Comparison of ENCODE assay signal across 8 cellular contexts in genomic region chr22:37283393-37283937, GRCh38. TPM values are rescaled to one million over a fixed set of nuclear protein-coding genes. Genes with fewer than 3 reads are reported as not detected.
DNase-seq lines count a peak whose midpoint lies in the region; ATAC-seq and TF ChIP-seq lines count a peak whose summit lies in the region.

No MANE protein-coding gene starts in this region.

- no peaks in the 10 kb centered on the region; the same call in 1 of the 2 replicates for H3K9me3 ChIP-seq in BE2C
- no peaks in the 10 kb centered on the region for H3K9me3 ChIP-seq in uterus

- H3K27me3 ChIP-seq in BE2C (peaks cover 6% of the 10 kb centered on the region; the same call in 1 of the 2 replicates), uterus (no peaks in the 10 kb centered on the region)

- ATAC-seq in GM19395 (IDR thresholded peaks at IDR 0.05; ENCODE audit: unreplicated experiment): no peak

- H3K36me3 ChIP-seq in BE2C (no peaks in the 10 kb centered on the region), uterus (no peaks in the 10 kb centered on the region)

- TF ChIP-seq CTCF in HFF-Myc (IDR thresholded peaks at IDR 0.05; ENCODE audit: low read depth, low read length, missing control alignments): peak; percentile 32
- peak; percentile 43 for TF ChIP-seq CTCF in fibroblast of pulmonary artery (IDR thresholded peaks at IDR 0.05; ENCODE audit: low read length, missing control alignments)
- TF ChIP-seq CTCF in BE2C (IDR thresholded peaks at IDR 0.05; ENCODE audit: low read depth, low read length): no peak
- TF ChIP-seq CTCF in uterus (IDR thresholded peaks at IDR 0.05): no peak

- H3K4me3 ChIP-seq in HFF-Myc (replicated peaks; ENCODE audit: low read depth, low read length) (no peak overlapping the region), fibroblast of pulmonary artery (replicated peaks; ENCODE audit: low read depth, low read length) (no peak overlapping the region), BE2C (ENCODE audit: low read depth, low read length) (no peak overlapping the region), uterus (no peak overlapping the region)

- DNase-seq in HFF-Myc (ENCODE audit: extremely low read depth, low read depth) (no peak), fibroblast of pulmonary artery (ENCODE audit: low read depth) (no peak), BE2C (no peak), D341Med (ENCODE audit: low spot score) (no peak), uterus (no peak)
- DNase-seq in activated CD4-positive, alpha-beta T cell treated with anti-CD3 and anti-CD28 coated beads, Interleukin-2, amount 50 U/mL, for 1 hour: peak; percentile 49
- peak; percentile 22 for DNase-seq in stimulated activated naive CD4-positive, alpha-beta T cell treated with Interleukin-2 at 50 U/mL for 16 hours (lab: John Stamatoyannopoulos, UW)

- no peaks in the 10 kb centered on the region for H3K4me1 ChIP-seq in BE2C
- peaks cover 0 to 7% of the 10 kb centered on the region in 2 donors for H3K4me1 ChIP-seq in uterus

- TF ChIP-seq POLR2A in uterus (IDR thresholded peaks at IDR 0.05): no peak

- intact Hi-C loops in uterus (cut with DNase I; ENCODE audit: low total_unique reads): no loop called here

- H3K27ac ChIP-seq in uterus: no peak overlapping the region

RNA-seq across cellular contexts. Expression of gene CYTH4, which starts 1.2 kb away (rescaled TPM):
- 0.99 TPM for polyA plus RNA-seq in BE2C (2012; ENCODE audit: insufficient read depth, insufficient read length, low read depth)
- total RNA-seq in uterus: 10 to 100 TPM in 1 of 4 donors, 1 to 10 TPM in 3; 3.8 to 12.2 (median 5.9) TPM

RNA-seq across cellular contexts. Expression of gene RAC2, which starts 39.4 kb away (rescaled TPM):
- polyA plus RNA-seq in BE2C (2012; ENCODE audit: insufficient read depth, insufficient read length, low read depth): 9.8 TPM
- total RNA-seq in uterus: 1 to 10 TPM; 2.4 to 6.7 (median 4.5) TPM

Comparison
In these comparisons a context has a peak if more than half of its experiments do, and no peak if none do; other contexts are left out.
1. DNase-seq: peak in activated CD4-positive, alpha-beta T cell treated with anti-CD3 and anti-CD28 coated beads, Interleukin-2, amount 50 U/mL, for 1 hour (single experiment) and stimulated activated naive CD4-positive, alpha-beta T cell treated with Interleukin-2 at 50 U/mL for 16 hours (single experiment); none in HFF-Myc (single experiment), fibroblast of pulmonary artery (single experiment), BE2C (single experiment), D341Med (single experiment) and uterus (0 of 2).
2. CTCF ChIP-seq: peak in HFF-Myc (single experiment) and fibroblast of pulmonary artery (single experiment); none in BE2C (single experiment) and uterus (0 of 4).